10 cellular contexts compared by ENCODE assay signal in the genomic region with DNA sequence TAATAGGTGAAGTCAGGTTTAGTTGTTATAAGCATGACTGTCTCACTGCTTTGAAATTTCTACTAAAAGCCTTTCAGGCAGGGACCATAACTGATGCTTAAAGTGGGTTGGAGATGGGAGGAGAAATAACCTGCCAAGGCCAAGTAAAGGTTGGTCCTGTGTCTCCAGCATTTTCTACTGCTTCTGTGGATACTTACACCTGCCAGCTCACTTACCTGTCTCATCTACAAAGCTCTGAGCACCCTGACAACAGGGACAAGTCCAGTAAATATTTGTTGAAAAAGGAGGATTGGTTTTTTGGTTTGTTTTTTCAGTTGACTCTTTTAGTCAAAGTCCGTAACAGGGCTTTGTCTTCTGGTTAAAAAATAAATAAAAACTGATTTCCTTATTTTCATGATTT. TPM values are rescaled to one million over a fixed set of nuclear protein-coding genes. Genes with fewer than 3 reads are reported as not detected.
DNase-seq lines count a peak whose midpoint lies in the region; ATAC-seq, FAIRE-seq and TF ChIP-seq lines count a peak whose summit lies in the region.
"Had no signal": no experiment of that assay in that cellular context is flagged by ENCODE, and none has a peak within 500 bp of the region (broad histone marks: within the 10 kb centered on the region; RNA-seq: fewer than 3 reads in every experiment).

No MANE protein-coding gene starts in this region.

- no peaks in the 10 kb centered on the region for H4K20me1 ChIP-seq in OCI-LY7 (ENCODE audit: insufficient read depth, low read length)

- no peaks in the 10 kb centered on the region for H3K9me3 ChIP-seq in OCI-LY7 (ENCODE audit: low read length)

- TF ChIP-seq POLR2A in H54 (IDR thresholded peaks at IDR 0.05; ENCODE audit: low read depth, low read length): no peak

- no peak for DNase-seq in OCI-LY7 (ENCODE audit: low spot score)
- no peak for DNase-seq in putamen (ENCODE audit: low spot score)
- no peak for DNase-seq in H54 (ENCODE audit: insufficient read length, low spot score)
- DNase-seq in SHP77 (lab: John Stamatoyannopoulos, UW): no peak
- DNase-seq: activated CD8-positive, alpha-beta T cell treated with anti-CD3 and anti-CD28 coated beads for 36 hours; anterior cingulate cortex had no signal

- peak; percentile 18 for ATAC-seq in GM18907 (IDR thresholded peaks at IDR 0.05; ENCODE audit: unreplicated experiment)
- ATAC-seq in HG02759 (IDR thresholded peaks at IDR 0.05; ENCODE audit: unreplicated experiment): peak; percentile 9
- ATAC-seq in stimulated activated memory B cell treated with anti-CD40 and anti-IgM and Interleukin-4, amounts not matched to agents 10 μg/mL and 1 μg/mL and 100 μg/mL, for 72 hours: no peak
- no peak for ATAC-seq in GM21619 (IDR thresholded peaks at IDR 0.05; ENCODE audit: unreplicated experiment)
- ATAC-seq: activated CD8-positive, alpha-beta T cell treated with anti-CD3 and anti-CD28 coated beads for 36 hours had no signal

- no peak for FAIRE-seq in H54 (lab: Jason Lieb, UNC)

- peaks cover 7% of the 10 kb centered on the region for H3K4me1 ChIP-seq in OCI-LY7 (ENCODE audit: insufficient read depth, low read length, poor library complexity, severe bottlenecking)

- no peak overlapping the region for H3K4me3 ChIP-seq in OCI-LY7 (ENCODE audit: low read depth, low read length, poor library complexity, severe bottlenecking)

- H3K27ac ChIP-seq in OCI-LY7 (ENCODE audit: low read depth, low read length, poor library complexity, severe bottlenecking): no peak overlapping the region

- H3K79me2 ChIP-seq in OCI-LY7 (ENCODE audit: insufficient read depth, low read depth, low read length): no peaks in the 10 kb centered on the region

- H3K9me2 ChIP-seq in OCI-LY7 (ENCODE audit: insufficient read depth, low read length): no peaks in the 10 kb centered on the region

- H3K36me3 ChIP-seq in OCI-LY7 (ENCODE audit: insufficient read depth, low read length): no peaks in the 10 kb centered on the region

- peak overlapping the region; percentile 28; the same call in 1 of the 2 replicates for H3K4me2 ChIP-seq in OCI-LY7 (ENCODE audit: low read length)

- no TSS peak for BruUV-seq in OCI-LY7 (replicated peaks; lab: Mats Ljungman, UMichigan)

- peaks cover 12% of the 10 kb centered on the region for H3K36me3 Mint-ChIP-seq in stimulated activated memory B cell treated with anti-CD40 and anti-IgM and Interleukin-4, amounts not matched to agents 10 μg/mL and 1 μg/mL and 100 μg/mL, for 72 hours

- peak overlapping the region; percentile 30; the same call in 1 of the 2 replicates for H2AFZ ChIP-seq in OCI-LY7 (ENCODE audit: low read length)

- H3K4me1 Mint-ChIP-seq in stimulated activated memory B cell treated with anti-CD40 and anti-IgM and Interleukin-4, amounts not matched to agents 10 μg/mL and 1 μg/mL and 100 μg/mL, for 72 hours: peaks cover 22% of the 10 kb centered on the region

- no peaks in the 10 kb centered on the region for H3K27me3 Mint-ChIP-seq in stimulated activated memory B cell treated with anti-CD40 and anti-IgM and Interleukin-4, amounts not matched to agents 10 μg/mL and 1 μg/mL and 100 μg/mL, for 72 hours
- H3K27me3 Mint-ChIP-seq: activated CD8-positive, alpha-beta T cell treated with anti-CD3 and anti-CD28 coated beads for 36 hours had no signal

- CTCF ChIA-PET in OCI-LY7 (lab: Charles Lee; ENCODE audit: unreplicated experiment): no interaction called here

- no peak for TF ChIP-seq CTCF in OCI-LY7 (conservative IDR thresholded peaks at IDR 0.05; ENCODE audit: low read length)

- H3K27ac Mint-ChIP-seq in stimulated activated memory B cell treated with anti-CD40 and anti-IgM and Interleukin-4, amounts not matched to agents 10 μg/mL and 1 μg/mL and 100 μg/mL, for 72 hours: peak overlapping the region; percentile 80
- H3K27ac Mint-ChIP-seq: activated CD8-positive, alpha-beta T cell treated with anti-CD3 and anti-CD28 coated beads for 36 hours had no signal

- intact Hi-C loops in OCI-LY7 (cut with micrococcal nuclease; ENCODE audit: unreplicated experiment): no loop called here

- H3K4me3 Mint-ChIP-seq in stimulated activated memory B cell treated with anti-CD40 and anti-IgM and Interleukin-4, amounts not matched to agents 10 μg/mL and 1 μg/mL and 100 μg/mL, for 72 hours: no peak overlapping the region
- H3K4me3 Mint-ChIP-seq: activated CD8-positive, alpha-beta T cell treated with anti-CD3 and anti-CD28 coated beads for 36 hours had no signal

- H3K9me3 Mint-ChIP-seq in stimulated activated memory B cell treated with anti-CD40 and anti-IgM and Interleukin-4, amounts not matched to agents 10 μg/mL and 1 μg/mL and 100 μg/mL, for 72 hours: no peaks in the 10 kb centered on the region
- H3K9me3 Mint-ChIP-seq: activated CD8-positive, alpha-beta T cell treated with anti-CD3 and anti-CD28 coated beads for 36 hours had no signal

- POLR2A ChIA-PET in OCI-LY7 (lab: Charles Lee): interaction anchor here (1.3 to 1.6 kb wide), 2 partner anchors 12 to 23 kb away, joined by 3 to 4 read pairs; no protein-coding TSS in a partner anchor

RNA-seq across cellular contexts. Expression of a gene that starts 38.6 kb away (rescaled TPM):
- total RNA-seq in OCI-LY7 (2014; rRNA removed; shearing (Covaris generic)): not detected in 2 replicates
- not detected in 2 replicates for total RNA-seq in OCI-LY7 (2022)

Comparison
In these comparisons a context has a peak if more than half of its experiments do, and no peak if none do; other contexts are left out.
1. ATAC-seq: peak in GM18907 (single experiment) and HG02759 (single experiment); none in stimulated activated memory B cell treated with anti-CD40 and anti-IgM and Interleukin-4, amounts not matched to agents 10 μg/mL and 1 μg/mL and 100 μg/mL, for 72 hours (single experiment) and GM21619 (single experiment).